In the genomic region with DNA sequence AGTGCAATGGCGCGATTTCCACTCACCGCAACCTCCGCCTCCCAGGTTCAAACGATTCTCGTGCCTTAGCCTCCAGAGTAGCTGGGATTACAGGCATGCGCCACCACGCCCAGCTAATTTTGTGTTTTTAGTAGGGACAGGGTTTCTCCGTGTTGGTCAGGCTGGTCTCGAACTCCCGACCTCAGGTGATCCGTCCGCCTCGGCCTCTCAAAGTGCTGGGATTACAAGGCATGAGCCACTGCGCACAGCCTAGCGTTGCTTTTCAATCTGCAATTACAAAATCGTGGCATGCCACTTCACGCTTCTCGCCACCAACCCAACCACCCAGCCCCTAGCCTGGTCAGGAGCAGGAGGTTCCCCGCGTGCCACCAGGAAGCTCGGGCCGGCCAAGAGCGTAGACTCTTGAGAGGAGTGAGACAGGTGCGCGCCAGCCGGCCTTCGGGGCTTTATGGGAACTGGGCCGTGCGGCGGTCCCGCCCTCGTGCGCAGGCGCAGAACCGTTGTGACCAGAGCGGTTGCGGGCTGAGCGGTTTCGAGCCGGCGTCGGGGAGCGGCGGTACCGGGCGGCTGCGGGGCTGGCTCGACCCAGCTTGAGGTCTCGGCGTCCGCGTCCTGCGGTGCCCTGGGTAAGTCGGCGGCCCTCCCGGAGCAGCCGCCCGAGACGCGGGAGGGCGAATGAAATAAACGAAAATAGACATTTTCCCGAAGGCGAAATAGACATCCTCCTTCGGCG, we compare ENCODE assay signal across 8 cellular contexts. TPM values are rescaled to one million over a fixed set of nuclear protein-coding genes. Genes with fewer than 3 reads are reported as not detected.
A peak's percentile ranks its signal among the peaks of the same experiment; 100 is the strongest.
DNase-seq lines count a peak whose midpoint lies in the region; ATAC-seq, FAIRE-seq and TF ChIP-seq lines count a peak whose summit lies in the region.

TSS of gene ASRGL1 (plus strand) at position 500 of the 733 bp plus-strand sequence. CDS start 530 bp downstream, outside the sequence.

- peak; percentile 56 for FAIRE-seq in GM12891 (lab: Jason Lieb, UNC)

- peak within 1 kb of the TSS; percentile 83 to 96 (median 92) for H3K4me3 Mint-ChIP-seq in IgD-negative memory B cell
- peak within 1 kb of the TSS; percentile 89 to 90 (median 90) for H3K4me3 Mint-ChIP-seq in nephron

- H3K4me1 Mint-ChIP-seq in IgD-negative memory B cell, result peaks cover 6 to 12% (median 8%) of the 10 kb centered on the region in 3 donors
- peaks cover 13% of the 10 kb centered on the region for H3K4me1 Mint-ChIP-seq in nephron

- H3K27ac Mint-ChIP-seq in IgD-negative memory B cell (peak within 1 kb of the TSS; percentile 16 to 83 (median 31)), nephron (peak within 1 kb of the TSS in 2 of 3 experiments; percentile 29 to 62)

- no peak for TF ChIP-seq POLR2A in GM12891 (IDR thresholded peaks at IDR 0.05; ENCODE audit: low read depth, low read length)

- DNase-seq in GM12891 (ENCODE audit: insufficient read length, low spot score) (peak; percentile 72), RPMI7951 (ENCODE audit: low read depth) (peak; percentile 59), fibroblast of the conjunctiva (ENCODE audit: low read depth) (peak; percentile 10)
- peak; percentile 64 for DNase-seq in activated effector memory CD4-positive, alpha-beta T cell treated with Interleukin-2 at 50 U/mL for 16 hours
- DNase-seq in stimulated activated naive CD4-positive, alpha-beta T cell treated with Interleukin-2 at 50 U/mL for 16 hours (lab: John Stamatoyannopoulos, UW), result peak; percentile 69

- H3K27me3 Mint-ChIP-seq in IgD-negative memory B cell (peaks cover 8% of the 10 kb centered on the region), nephron (ENCODE audit: low read depth) (peaks cover 66% of the 10 kb centered on the region)

- H3K9me3 Mint-ChIP-seq in IgD-negative memory B cell (no peaks in the 10 kb centered on the region), nephron (no peaks in the 10 kb centered on the region)

- no peak for ATAC-seq in GM19455 (IDR thresholded peaks at IDR 0.05; ENCODE audit: unreplicated experiment)

- TF ChIP-seq CTCF in nephron (IDR thresholded peaks at IDR 0.05; ENCODE audit: unreplicated experiment in 3 of 3), result no peak

- H3K36me3 Mint-ChIP-seq in IgD-negative memory B cell (peaks cover 2% of the 10 kb centered on the region), nephron (ENCODE audit: low read depth) (no peaks in the 10 kb centered on the region)

TF ChIP-seq in GM12891, 5 proteins besides CTCF, POLR2A, EP300 and RAD21:
- TF ChIP-seq TAF1 (IDR thresholded peaks at IDR 0.05; ENCODE audit: low read depth, low read length) (no peak), POU2F2 (IDR thresholded peaks at IDR 0.05; ENCODE audit: low read depth, low read length) (no peak), PAX5 (IDR thresholded peaks at IDR 0.05; ENCODE audit: insufficient read depth, low read length, severe bottlenecking) (no peak), POLR2AphosphoS5 (IDR thresholded peaks at IDR 0.05; ENCODE audit: low read depth, low read length) (no peak), SPI1 (IDR thresholded peaks at IDR 0.05; ENCODE audit: low read depth, low read length) (no peak)

RNA-seq across cellular contexts. Expression of gene ASRGL1, which starts in this region (rescaled TPM):
- 2.3 TPM for polyA plus RNA-seq in GM12891 (2012; ENCODE audit: low read depth, missing spikeins)
- polyA plus RNA-seq in IgD-negative memory B cell, result 1.9 TPM
- 1.9 TPM in 2 replicates for total RNA-seq in RPMI7951 (2014; rRNA removed; shearing (Covaris generic))

Comparison
In these comparisons a context has a peak if more than half of its experiments do, and no peak if none do; other contexts are left out.
1. DNase-seq: peak in every context shown above with its lines; median percentile 72 in GM12891; 69 in stimulated activated naive CD4-positive, alpha-beta T cell treated with Interleukin-2 at 50 U/mL for 16 hours; 64 in activated effector memory CD4-positive, alpha-beta T cell treated with Interleukin-2 at 50 U/mL for 16 hours; 59 in RPMI7951; 10 in fibroblast of the conjunctiva.